24 cellular contexts compared by ENCODE assay signal in the genomic region with DNA sequence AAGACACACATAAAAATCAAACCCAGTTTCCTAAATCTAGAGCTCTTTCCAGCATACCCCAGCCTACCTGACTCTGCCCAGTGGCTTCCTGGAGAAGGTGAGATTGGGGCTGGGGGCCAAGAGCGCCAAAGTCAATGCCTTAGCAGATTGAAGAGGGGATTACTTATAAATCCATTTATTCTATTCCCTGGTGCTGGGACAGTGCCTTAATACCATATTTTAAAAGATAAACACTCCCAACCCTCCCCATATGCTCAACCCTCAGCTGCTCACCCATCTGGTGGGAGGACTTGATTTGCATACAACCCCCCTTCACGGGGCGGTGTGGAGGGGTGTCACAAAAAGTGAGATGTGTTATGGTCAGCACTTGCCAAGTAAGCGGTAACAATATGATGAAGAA. TPM values are rescaled to one million over a fixed set of nuclear protein-coding genes. Genes with fewer than 3 reads are reported as not detected.
"Had no signal": no experiment of that assay in that cellular context is flagged by ENCODE, and none has a peak within 500 bp of the region (broad histone marks: within the 10 kb centered on the region; RNA-seq: fewer than 3 reads in every experiment).

No MANE protein-coding gene starts in this region.

- H3K36me3 ChIP-seq: gastrocnemius medialis, heart right ventricle, lower lobe of right lung, sigmoid colon, spleen, tibial artery had no signal

- H3K9me3 Mint-ChIP-seq: endodermal cell; natural killer cell; stimulated activated memory B cell treated with anti-CD40 and anti-IgM and Interleukin-4, amounts not matched to agents 10 μg/mL and 1 μg/mL and 100 μg/mL, for 72 hours; type B pancreatic cell had no signal

- H3K9me3 ChIP-seq: gastrocnemius medialis, heart right ventricle, lower lobe of right lung, psoas muscle, sigmoid colon, spleen, testis, tibial artery had no signal

- H3K4me3 ChIP-seq: gastrocnemius medialis, heart right ventricle, lower lobe of right lung, psoas muscle, sigmoid colon, spleen, testis, tibial artery had no signal

- H3K27ac ChIP-seq: epithelial cell of prostate, gastrocnemius medialis, heart right ventricle, lower lobe of right lung, psoas muscle, sigmoid colon, spleen, testis, tibial artery had no signal

- H3K27me3 ChIP-seq: testis had no signal

- DNase-seq: effector CD8-positive, alpha-beta T cell; endodermal cell; foreskin fibroblast; gastrocnemius medialis; heart right ventricle; left ventricle myocardium superior; lower lobe of right lung; natural killer cell; posterior cingulate gyrus; psoas muscle; right cardiac atrium; sigmoid colon; spleen; stimulated activated CD4-positive, alpha-beta T cell treated with anti-CD3 and anti-CD28 coated beads, Interleukin-4, amount 100 ng/mL, for 4 hours; stimulated activated naive CD8-positive, alpha-beta T cell treated with anti-CD3 and anti-CD28 coated beads, Interleukin-15, Interleukin-2, amounts not matched to agents 100 U/mL and 50 U/mL, for 24 hours; substantia nigra; testis; tibial artery had no signal

- H3K36me3 Mint-ChIP-seq: natural killer cell; stimulated activated memory B cell treated with anti-CD40 and anti-IgM and Interleukin-4, amounts not matched to agents 10 μg/mL and 1 μg/mL and 100 μg/mL, for 72 hours; type B pancreatic cell had no signal

- H3K4me3 Mint-ChIP-seq: endodermal cell; natural killer cell; stimulated activated memory B cell treated with anti-CD40 and anti-IgM and Interleukin-4, amounts not matched to agents 10 μg/mL and 1 μg/mL and 100 μg/mL, for 72 hours; type B pancreatic cell had no signal

- H3K27ac Mint-ChIP-seq: endodermal cell; natural killer cell; stimulated activated memory B cell treated with anti-CD40 and anti-IgM and Interleukin-4, amounts not matched to agents 10 μg/mL and 1 μg/mL and 100 μg/mL, for 72 hours; type B pancreatic cell had no signal

RNA-seq across cellular contexts. Expression of gene DISP3, which starts 3.2 kb away (rescaled TPM):
- total RNA-seq: esophagus mucosa, gastrocnemius medialis, mesenteric fat pad, skeletal muscle tissue had no signal
